In genomic region chr2:240570531-240571313, GRCh38 we compare ENCODE assay signal across 12 cellular contexts. TPM values are rescaled to one million over a fixed set of nuclear protein-coding genes. Genes with fewer than 3 reads are reported as not detected.
DNase-seq lines count a peak whose midpoint lies in the region; ATAC-seq, FAIRE-seq and TF ChIP-seq lines count a peak whose summit lies in the region.
"Had no signal": no experiment of that assay in that cellular context is flagged by ENCODE, and none has a peak within 500 bp of the region (broad histone marks: within the 10 kb centered on the region; RNA-seq: fewer than 3 reads in every experiment).

No MANE protein-coding gene starts in this region.

- no TSS peak for BruUV-seq in HCT116 (replicated peaks; lab: Mats Ljungman, UMichigan)
- no TSS peak for BruUV-seq in K562 (replicated peaks; lab: Mats Ljungman, UMichigan)

- RAD21 ChIA-PET in HCT116 (lab: Charles Lee; ENCODE audit: low non-redundant PET in 1 of 2, low total read pairs in 2 of 2, uncharacterized antibody in 2 of 2, unreplicated experiment in 2 of 2): no interaction called here

- H3K4me3 ChIP-seq in A549 (no peak overlapping the region), HCT116 (replicated peaks in 1 of 2; ENCODE audit: low read depth in 1 of 2, low read length in 2 of 2) (no peak overlapping the region), K562 (no peak overlapping the region), endodermal cell (ENCODE audit: low read length) (no peak overlapping the region)
- H3K4me3 ChIP-seq: SJSA1 had no signal

- no peaks in the 10 kb centered on the region for H3K27me3 Mint-ChIP-seq in naive B cell
- peaks cover 17% of the 10 kb centered on the region for H3K27me3 Mint-ChIP-seq in endodermal cell (ENCODE audit: insufficient read depth)

- POLR2A ChIA-PET in A549 (lab: Yijun Ruan, JAX) (no interaction called here), HCT116 (lab: Charles Lee) (interaction anchor here (0.8 kb wide), 1 partner anchor 16 kb away, joined by 3 read pairs; the partner anchor contains the start of gene CAPN10), K562 (lab: Yijun Ruan, JAX) (interaction anchor here (1.4 kb wide), 1 partner anchor 9 kb away, joined by 8 read pairs; no protein-coding TSS in a partner anchor)

- no peaks in the 10 kb centered on the region for H3K9me2 ChIP-seq in HCT116 (ENCODE audit: insufficient read depth)

- TF ChIP-seq EP300 in A549 (IDR thresholded peaks at IDR 0.05) (no peak), K562 (IDR thresholded peaks at IDR 0.05; ENCODE audit: low read length) (no peak)

- H3K27ac Mint-ChIP-seq in naive B cell: peak overlapping the region in 4 of 6 donors; percentile 34 to 70 (median 48)
- no peak overlapping the region for H3K27ac Mint-ChIP-seq in endodermal cell

- WGBS in A549 (ENCODE audit: missing lambda C conversion rate): 92% methylated on average over 10 of the region's 11 CpGs
- 90% methylated on average over 2 of the region's 11 CpGs for WGBS in K562 (ENCODE audit: insufficient coverage, low coverage, missing lambda C conversion rate)
- 92 to 97% methylated on average over 4 to 11 of the region's 11 CpGs for WGBS in endodermal cell (ENCODE audit: insufficient coverage in 1 of 2, insufficient read length in 1 of 2), 2 experiments

- H3K4me1 ChIP-seq in A549: peaks cover 28% of the 10 kb centered on the region
- H3K4me1 ChIP-seq in HCT116 (ENCODE audit: control insufficient read depth in 1 of 2, insufficient read depth in 2 of 2, low read length in 2 of 2): peaks cover 26 to 41% of the 10 kb centered on the region in 2 experiments
- peaks cover 7 to 65% of the 10 kb centered on the region in 2 experiments; a peak in 4 of 5 replicates for H3K4me1 ChIP-seq in K562 (replicated peaks in 1 of 2; ENCODE audit: control insufficient read depth in 2 of 2, insufficient read depth in 2 of 2, low read length in 2 of 2)
- peaks cover 18% of the 10 kb centered on the region for H3K4me1 ChIP-seq in endodermal cell (ENCODE audit: control insufficient read depth, insufficient read depth, low read length)

- no peak overlapping the region for H2AFZ ChIP-seq in HCT116 (ENCODE audit: low read depth, low read length, poor library complexity, severe bottlenecking)
- H2AFZ ChIP-seq in K562 (ENCODE audit: low read depth, low read length): no peak overlapping the region

- H3K36me3 ChIP-seq in HCT116 (ENCODE audit: control insufficient read depth in 1 of 2, insufficient read depth in 2 of 2, low read length in 2 of 2): no peaks in the 10 kb centered on the region
- peaks cover 19% of the 10 kb centered on the region; the same call in 1 of the 3 replicates for H3K36me3 ChIP-seq in K562 (ENCODE audit: control insufficient read depth, insufficient read depth, low read length)
- H3K36me3 ChIP-seq in endodermal cell (ENCODE audit: control insufficient read depth, insufficient read depth, low read length): no peaks in the 10 kb centered on the region

- TF ChIP-seq RAD21 in A549 (conservative IDR thresholded peaks at IDR 0.05 in 1 of 2, IDR thresholded peaks at IDR 0.05 in 1 of 2): no peak
- no peak for TF ChIP-seq RAD21 in HCT116 (IDR thresholded peaks at IDR 0.05; ENCODE audit: low read depth)
- TF ChIP-seq RAD21 in K562 (CRISPR knock-in tag; conservative IDR thresholded peaks at IDR 0.05 in 1 of 2, IDR thresholded peaks at IDR 0.05 in 1 of 2): no peak

- FAIRE-seq in A549 (lab: Jason Lieb, UNC) (no peak), K562 (lab: Jason Lieb, UNC) (no peak)

- H3K27ac ChIP-seq in A549 (no peak overlapping the region), HCT116 (ENCODE audit: low read depth, low read length) (peak overlapping the region; percentile 93; the same call in 1 of the 2 replicates), K562 (ENCODE audit: extremely low read depth, low read depth, low read length) (no peak overlapping the region), endodermal cell (ENCODE audit: low read depth, low read length) (no peak overlapping the region)
- H3K27ac ChIP-seq: SJSA1 had no signal

- no peaks in the 10 kb centered on the region for H3K9me1 ChIP-seq in K562 (ENCODE audit: control insufficient read depth, insufficient read depth, low read length)

- intact Hi-C loops in HCT116 (cut with micrococcal nuclease) (no loop called here), K562 (cut with micrococcal nuclease) (no loop called here)

- ATAC-seq in A549 (no peak), HCT116 (no peak), K562 (no peak), naive B cell (ENCODE audit: low read depth in 2 of 2) (no peak), HG03571 (IDR thresholded peaks at IDR 0.05; ENCODE audit: unreplicated experiment) (no peak), GM19455 (IDR thresholded peaks at IDR 0.05; ENCODE audit: unreplicated experiment) (no peak)

- CTCF ChIA-PET in A549 (lab: Yijun Ruan, JAX) (interaction anchor here (1.6 kb wide), 1 partner anchor 9 kb away, joined by 4 read pairs; no protein-coding TSS in a partner anchor), HCT116 (lab: Charles Lee) (no interaction called here), K562 (lab: Yijun Ruan, JAX; ENCODE audit: low intra/inter-chr PET ratio) (no interaction called here)

- no peak overlapping the region for H3K9ac ChIP-seq in HCT116 (ENCODE audit: low read length)
- H3K9ac ChIP-seq in K562 (ENCODE audit: insufficient read depth in 1 of 2, low read depth in 2 of 2, low read length in 2 of 2): peak overlapping the region in 1 of 2 experiments; percentile 89; a peak in 2 of 4 replicates
- H3K9ac ChIP-seq in endodermal cell (ENCODE audit: extremely low read depth, low read length, poor library complexity, severe bottlenecking): no peak overlapping the region

- H3K4me2 ChIP-seq in A549 (peak overlapping the region; percentile 91; the same call in 1 of the 3 replicates), HCT116 (ENCODE audit: low read length) (peak overlapping the region; percentile 92), K562 (ENCODE audit: insufficient read depth, low read length) (no peak overlapping the region)

- no peak for DNase-seq in A549 (ENCODE audit: low read depth in 1 of 2, low spot score in 1 of 2)
- DNase-seq in HCT116 (ENCODE audit: low read depth, low spot score): no peak
- DNase-seq in K562 (ENCODE audit: extremely low read depth in 1 of 4, low spot score in 3 of 4): no peak
- DNase-seq in naive B cell: no peak
- no peak for DNase-seq in endodermal cell
- no peak for DNase-seq in hypothalamus (lab: John Stamatoyannopoulos, UW)
- DNase-seq: NCI-H526; stimulated activated CD4-positive, alpha-beta T cell treated with anti-CD3 and anti-CD28 coated beads, Interleukin-4, amount 100 ng/mL, for 24 hours had no signal

- no peaks in the 10 kb centered on the region for H3K9me3 Mint-ChIP-seq in naive B cell
- no peaks in the 10 kb centered on the region for H3K9me3 Mint-ChIP-seq in endodermal cell

- H3K36me3 Mint-ChIP-seq in naive B cell (no peaks in the 10 kb centered on the region), endodermal cell (ENCODE audit: low read depth) (no peaks in the 10 kb centered on the region)

- TF ChIP-seq POLR2A in A549 (IDR thresholded peaks at IDR 0.05; ENCODE audit: low read length) (no peak), HCT116 (IDR thresholded peaks at IDR 0.05; ENCODE audit: borderline replicate concordance, extremely low read depth, insufficient read depth, insufficient read length) (no peak), K562 (conservative IDR thresholded peaks at IDR 0.05) (no peak)

- H3K4me1 Mint-ChIP-seq in naive B cell (peaks cover 35 to 54% (median 42%) of the 10 kb centered on the region in 3 donors), endodermal cell (peaks cover 10% of the 10 kb centered on the region)

- in situ Hi-C loops in K562 (cut with MboI): no loop called here

- H3K4me3 Mint-ChIP-seq in naive B cell: peak overlapping the region in 6 of 8 donors; percentile 21 to 83 (median 52)
- no peak overlapping the region for H3K4me3 Mint-ChIP-seq in endodermal cell

- H3K9me3 ChIP-seq in A549 (no peaks in the 10 kb centered on the region), HCT116 (ENCODE audit: control insufficient read depth in 1 of 2, insufficient read depth in 1 of 2, low read depth in 1 of 2, low read length in 2 of 2) (no peaks in the 10 kb centered on the region), K562 (replicated peaks; ENCODE audit: control insufficient read depth, insufficient read depth, low read depth, low read length) (no peaks in the 10 kb centered on the region), endodermal cell (ENCODE audit: control insufficient read depth, low read length) (no peaks in the 10 kb centered on the region)
- H3K9me3 ChIP-seq: esophagus muscularis mucosa had no signal

- no peaks in the 10 kb centered on the region for H3K27me3 ChIP-seq in HCT116 (ENCODE audit: insufficient read depth, low read length)
- H3K27me3 ChIP-seq in K562 (ENCODE audit: control insufficient read depth in 2 of 2, insufficient read depth in 2 of 2, low read length in 2 of 2): no peaks in the 10 kb centered on the region
- peaks cover 11% of the 10 kb centered on the region for H3K27me3 ChIP-seq in endodermal cell (ENCODE audit: control insufficient read depth, insufficient read depth, low read length, poor library complexity, severe bottlenecking)
- H3K27me3 ChIP-seq: esophagus muscularis mucosa, SJSA1 had no signal

- H3K79me2 ChIP-seq in HCT116 (ENCODE audit: insufficient read depth, low read length): peaks cover 35% of the 10 kb centered on the region; the same call in 1 of the 2 replicates
- peaks cover 44% of the 10 kb centered on the region for H3K79me2 ChIP-seq in K562 (ENCODE audit: control insufficient read depth, insufficient read depth, low read length)

- H4K20me1 ChIP-seq in HCT116 (ENCODE audit: insufficient read depth) (no peaks in the 10 kb centered on the region), K562 (replicated peaks; ENCODE audit: control insufficient read depth, insufficient read depth, low read length) (no peaks in the 10 kb centered on the region)

- TF ChIP-seq CTCF in A549 (IDR thresholded peaks at IDR 0.05): no peak
- no peak for TF ChIP-seq CTCF in HCT116 (IDR thresholded peaks at IDR 0.05 in 2 of 3, conservative IDR thresholded peaks at IDR 0.05 in 1 of 3; ENCODE audit: borderline replicate concordance in 1 of 3, insufficient read depth in 1 of 3, low read depth in 2 of 3, low read length in 2 of 3)
- no peak for TF ChIP-seq CTCF in K562 (IDR thresholded peaks at IDR 0.05 in 2 of 3, conservative IDR thresholded peaks at IDR 0.05 in 1 of 3; ENCODE audit: insufficient read depth in 2 of 3, low read depth in 1 of 3, low read length in 3 of 3)
- TF ChIP-seq CTCF in endodermal cell (conservative IDR thresholded peaks at IDR 0.05): no peak

RNA-seq across cellular contexts. Expression of gene RNPEPL1, which starts 2.4 kb away (rescaled TPM):
- polyA plus RNA-seq in A549 (2011; rRNA removed) (9.2 and 20.0 TPM in 2 replicates), A549 (2017; fragmentation: RNase III; extraction: RNeasy Plus Mini Kit Qiagen cat#74134 plus additional on column Dnase treatment) (23.7 to 26.4 TPM (median 26.3 TPM) in 3 replicates), K562 (2011; rRNA removed) (5.5 and 10.0 TPM in 2 replicates), K562 (2014; fragmentation: Illumina TruSeq; extraction: Trizol) (5.6 and 21.3 TPM in 2 replicates), K562 (2014; fragmentation: Nextera tagmentation; extraction: Ambion mirVana) (under 1 TPM; 0.07 to 0.45 TPM), K562 (2014; rRNA removed) (21.9 and 28.2 TPM in 2 replicates), naive B cell (ENCODE audit: low read depth in 6 of 6) (10 to 100 TPM; 15.6 to 44.3 (median 28.3) TPM)
- polyA plus RNA-seq in A549 (2012; cell fraction: cytosol; rRNA removed): 20.3 and 33.9 TPM in 2 replicates
- polyA plus RNA-seq in A549 (2012; cell fraction: nucleus; rRNA removed): 87.4 and 124 TPM in 2 replicates
- 24.9 and 34.2 TPM in 2 replicates for polyA minus RNA-seq in A549 (2011; rRNA and poly(A)+ RNA removed)
- total RNA-seq in HCT116 (2021; ENCODE audit: unreplicated experiment) (49.7 TPM), K562 (2014; rRNA removed) (15.7 and 25.3 TPM in 2 replicates), K562 (2014; rRNA removed; fragmentation: Illumina TruSeq; extraction: Trizol) (1.7 and 2.5 TPM in 2 replicates), K562 (2015; rRNA removed; fragmentation: Illumina TruSeq; extraction: Trizol) (7.0 and 7.1 TPM in 2 replicates), K562 (2021) (38.3 and 38.7 TPM in 2 replicates), endodermal cell (10 to 100 TPM; 38.4 to 52.4 TPM)
- 56.1 and 58.0 TPM in 2 replicates for polyA plus RNA-seq in HCT116 (2012)
- 13.5 and 56.3 TPM in 2 replicates for total RNA-seq in K562 (2011; cell fraction: chromatin; rRNA removed; ENCODE audit: low replicate concordance)
- total RNA-seq in K562 (2011; cell fraction: nucleolus; rRNA removed): 37.2 and 53.2 TPM in 2 replicates
- total RNA-seq in K562 (2011; cell fraction: nucleoplasm; rRNA removed): 20.7 and 21.8 TPM in 2 replicates
- polyA plus RNA-seq in K562 (2011; cell fraction: cytosol; rRNA removed): 12.6 and 28.4 TPM in 2 replicates
- 56.7 and 79.9 TPM in 2 replicates for polyA plus RNA-seq in K562 (2011; cell fraction: nucleus; rRNA removed)
- polyA plus RNA-seq in K562 (2012): 21.9 and 55.2 TPM in 2 replicates
- 1.9 and 3.7 TPM in 2 replicates for polyA minus RNA-seq in K562 (2011; rRNA and poly(A)+ RNA removed)
- polyA minus RNA-seq in K562 (2011; cell fraction: cytosol; rRNA and poly(A)+ RNA removed): 29.7 and 42.0 TPM in 2 replicates
- 17.6 and 18.4 TPM in 2 replicates for polyA minus RNA-seq in K562 (2011; cell fraction: nucleus; rRNA and poly(A)+ RNA removed)
- polyA plus RNA-seq in endodermal cell (2013, experiment 1 of 2): 18.2 TPM
- 18.1 TPM for polyA plus RNA-seq in endodermal cell (2013, experiment 2 of 2)

RNA-seq across cellular contexts. Expression of gene DUSP28, which starts 10.6 kb away (rescaled TPM):
- polyA plus RNA-seq in A549 (2011; rRNA removed) (11.8 and 14.3 TPM in 2 replicates), A549 (2017; fragmentation: RNase III; extraction: RNeasy Plus Mini Kit Qiagen cat#74134 plus additional on column Dnase treatment) (5.2 to 5.8 TPM (median 5.6 TPM) in 3 replicates), K562 (2011; rRNA removed) (7.5 and 8.1 TPM in 2 replicates), K562 (2014; fragmentation: Illumina TruSeq; extraction: Trizol) (4.1 and 4.7 TPM in 2 replicates), K562 (2014; fragmentation: Nextera tagmentation; extraction: Ambion mirVana) (1 to 10 TPM; 2.8 to 4.2 TPM), K562 (2014; rRNA removed) (4.7 and 5.4 TPM in 2 replicates), naive B cell (ENCODE audit: low read depth in 6 of 6) (10 to 100 TPM; 20.5 to 39.0 (median 24.7) TPM)
- 6.8 and 8.6 TPM in 2 replicates for polyA plus RNA-seq in A549 (2012; cell fraction: cytosol; rRNA removed)
- 7.9 and 8.2 TPM in 2 replicates for polyA plus RNA-seq in A549 (2012; cell fraction: nucleus; rRNA removed)
- polyA minus RNA-seq in A549 (2011; rRNA and poly(A)+ RNA removed): 5.4 and 6.1 TPM in 2 replicates
- total RNA-seq in HCT116 (2021; ENCODE audit: unreplicated experiment) (5.6 TPM), K562 (2014; rRNA removed) (5.1 and 5.6 TPM in 2 replicates), K562 (2014; rRNA removed; fragmentation: Illumina TruSeq; extraction: Trizol) (4.2 and 5.8 TPM in 2 replicates), K562 (2015; rRNA removed; fragmentation: Illumina TruSeq; extraction: Trizol) (3.6 and 4.3 TPM in 2 replicates), K562 (2021) (3.3 and 6.3 TPM in 2 replicates), endodermal cell (1 to 10 TPM; 1.4 to 2.8 TPM)
- polyA plus RNA-seq in HCT116 (2012): 5.0 and 8.8 TPM in 2 replicates
- total RNA-seq in K562 (2011; cell fraction: chromatin; rRNA removed; ENCODE audit: low replicate concordance): 9.2 and 12.9 TPM in 2 replicates
- total RNA-seq in K562 (2011; cell fraction: nucleolus; rRNA removed): 7.8 and 10.5 TPM in 2 replicates
- total RNA-seq in K562 (2011; cell fraction: nucleoplasm; rRNA removed): 11.3 and 11.6 TPM in 2 replicates
- polyA plus RNA-seq in K562 (2011; cell fraction: cytosol; rRNA removed): 6.5 and 7.1 TPM in 2 replicates
- polyA plus RNA-seq in K562 (2011; cell fraction: nucleus; rRNA removed): 6.2 and 6.6 TPM in 2 replicates
- polyA plus RNA-seq in K562 (2012): 5.6 and 7.6 TPM in 2 replicates
- polyA minus RNA-seq in K562 (2011; rRNA and poly(A)+ RNA removed): 4.2 and 5.7 TPM in 2 replicates
- polyA minus RNA-seq in K562 (2011; cell fraction: cytosol; rRNA and poly(A)+ RNA removed): 1.2 and 2.1 TPM in 2 replicates
- polyA minus RNA-seq in K562 (2011; cell fraction: nucleus; rRNA and poly(A)+ RNA removed): 3.4 and 3.8 TPM in 2 replicates
- polyA plus RNA-seq in endodermal cell (2013, experiment 1 of 2): 8.9 TPM
- polyA plus RNA-seq in endodermal cell (2013, experiment 2 of 2): 6.1 TPM

RNA-seq across cellular contexts. Expression of gene ANKMY1, which starts 12.9 kb away (rescaled TPM):
- polyA plus RNA-seq in A549 (2011; rRNA removed): 16.5 and 18.9 TPM in 2 replicates
- 19.6 and 22.0 TPM in 2 replicates for polyA plus RNA-seq in A549 (2012; cell fraction: cytosol; rRNA removed)
- polyA plus RNA-seq in A549 (2012; cell fraction: nucleus; rRNA removed): 52.7 and 56.8 TPM in 2 replicates
- polyA plus RNA-seq in A549 (2017; fragmentation: RNase III; extraction: RNeasy Plus Mini Kit Qiagen cat#74134 plus additional on column Dnase treatment): 10.6 to 13.4 TPM (median 12.0 TPM) in 3 replicates
- polyA minus RNA-seq in A549 (2011; rRNA and poly(A)+ RNA removed): 42.4 and 55.2 TPM in 2 replicates
- 28.3 TPM for total RNA-seq in HCT116 (2021; ENCODE audit: unreplicated experiment)
- polyA plus RNA-seq in HCT116 (2012): 22.6 and 23.2 TPM in 2 replicates
- 94.4 and 106 TPM in 2 replicates for total RNA-seq in K562 (2011; cell fraction: chromatin; rRNA removed; ENCODE audit: low replicate concordance)
- 48.0 and 49.5 TPM in 2 replicates for total RNA-seq in K562 (2011; cell fraction: nucleolus; rRNA removed)
- 47.5 and 60.0 TPM in 2 replicates for total RNA-seq in K562 (2011; cell fraction: nucleoplasm; rRNA removed)
- 7.7 and 8.2 TPM in 2 replicates for total RNA-seq in K562 (2014; rRNA removed)
- 4.4 and 6.4 TPM in 2 replicates for total RNA-seq in K562 (2014; rRNA removed; fragmentation: Illumina TruSeq; extraction: Trizol)
- 10.7 and 12.3 TPM in 2 replicates for total RNA-seq in K562 (2015; rRNA removed; fragmentation: Illumina TruSeq; extraction: Trizol)
- total RNA-seq in K562 (2021): 15.1 and 16.0 TPM in 2 replicates
- 13.0 and 18.7 TPM in 2 replicates for polyA plus RNA-seq in K562 (2011; rRNA removed)
- polyA plus RNA-seq in K562 (2011; cell fraction: cytosol; rRNA removed): 13.4 and 18.3 TPM in 2 replicates
- polyA plus RNA-seq in K562 (2011; cell fraction: nucleus; rRNA removed): 66.3 and 91.6 TPM in 2 replicates
- polyA plus RNA-seq in K562 (2012): 12.3 and 19.9 TPM in 2 replicates
- 12.4 and 13.8 TPM in 2 replicates for polyA plus RNA-seq in K562 (2014; fragmentation: Illumina TruSeq; extraction: Trizol)
- under 1 TPM; 0.75 to 0.87 TPM for polyA plus RNA-seq in K562 (2014; fragmentation: Nextera tagmentation; extraction: Ambion mirVana)
- 11.7 and 11.9 TPM in 2 replicates for polyA plus RNA-seq in K562 (2014; rRNA removed)
- polyA minus RNA-seq in K562 (2011; rRNA and poly(A)+ RNA removed): 22.6 and 23.1 TPM in 2 replicates
- 9.9 and 13.2 TPM in 2 replicates for polyA minus RNA-seq in K562 (2011; cell fraction: cytosol; rRNA and poly(A)+ RNA removed)
- 34.6 and 45.8 TPM in 2 replicates for polyA minus RNA-seq in K562 (2011; cell fraction: nucleus; rRNA and poly(A)+ RNA removed)
- 10 to 100 TPM in 2 of 6 donors, 1 to 10 TPM in 4; 5.8 to 21.1 (median 8.9) TPM for polyA plus RNA-seq in naive B cell (ENCODE audit: low read depth in 6 of 6)
- total RNA-seq in endodermal cell: 10 to 100 TPM in 1 of 2 donors, 1 to 10 TPM in 1; 7.4 to 13.3 TPM
- 6.2 TPM for polyA plus RNA-seq in endodermal cell (2013, experiment 1 of 2)
- polyA plus RNA-seq in endodermal cell (2013, experiment 2 of 2): 4.8 TPM

RNA-seq across cellular contexts. Expression of gene CAPN10, which starts 15.8 kb away (rescaled TPM):
- polyA plus RNA-seq in A549 (2011; rRNA removed) (8.4 and 9.5 TPM in 2 replicates), A549 (2017; fragmentation: RNase III; extraction: RNeasy Plus Mini Kit Qiagen cat#74134 plus additional on column Dnase treatment) (15.8 to 17.7 TPM (median 15.9 TPM) in 3 replicates), K562 (2011; rRNA removed) (8.4 and 14.0 TPM in 2 replicates), K562 (2014; fragmentation: Illumina TruSeq; extraction: Trizol) (4.7 and 8.9 TPM in 2 replicates), K562 (2014; fragmentation: Nextera tagmentation; extraction: Ambion mirVana) (under 1 TPM; 0.08 to 0.41 TPM), K562 (2014; rRNA removed) (26.1 and 26.8 TPM in 2 replicates), naive B cell (ENCODE audit: low read depth in 6 of 6) (10 to 100 TPM in 1 of 6 donors, 1 to 10 TPM in 5; 1.4 to 19.0 (median 7.5) TPM)
- polyA plus RNA-seq in A549 (2012; cell fraction: cytosol; rRNA removed): 29.9 and 35.6 TPM in 2 replicates
- polyA plus RNA-seq in A549 (2012; cell fraction: nucleus; rRNA removed): 89.6 and 119 TPM in 2 replicates
- polyA minus RNA-seq in A549 (2011; rRNA and poly(A)+ RNA removed): 7.1 and 8.4 TPM in 2 replicates
- total RNA-seq in HCT116 (2021; ENCODE audit: unreplicated experiment) (40.7 TPM), K562 (2014; rRNA removed) (18.6 and 24.3 TPM in 2 replicates), K562 (2014; rRNA removed; fragmentation: Illumina TruSeq; extraction: Trizol) (3.7 and 4.1 TPM in 2 replicates), K562 (2015; rRNA removed; fragmentation: Illumina TruSeq; extraction: Trizol) (10.4 and 14.5 TPM in 2 replicates), K562 (2021) (19.3 and 25.3 TPM in 2 replicates), endodermal cell (10 to 100 TPM; 58.9 to 61.9 TPM)
- 22.2 and 24.0 TPM in 2 replicates for polyA plus RNA-seq in HCT116 (2012)
- 47.6 and 128 TPM in 2 replicates for total RNA-seq in K562 (2011; cell fraction: chromatin; rRNA removed; ENCODE audit: low replicate concordance)
- total RNA-seq in K562 (2011; cell fraction: nucleolus; rRNA removed): 79.5 and 81.2 TPM in 2 replicates
- 52.6 and 61.5 TPM in 2 replicates for total RNA-seq in K562 (2011; cell fraction: nucleoplasm; rRNA removed)
- 8.3 and 17.5 TPM in 2 replicates for polyA plus RNA-seq in K562 (2011; cell fraction: cytosol; rRNA removed)
- polyA plus RNA-seq in K562 (2011; cell fraction: nucleus; rRNA removed): 81.9 and 107 TPM in 2 replicates
- polyA plus RNA-seq in K562 (2012): 11.4 and 22.7 TPM in 2 replicates
- 3.7 and 4.6 TPM in 2 replicates for polyA minus RNA-seq in K562 (2011; rRNA and poly(A)+ RNA removed)
- polyA minus RNA-seq in K562 (2011; cell fraction: cytosol; rRNA and poly(A)+ RNA removed): 7.4 and 9.3 TPM in 2 replicates
- 26.9 and 33.0 TPM in 2 replicates for polyA minus RNA-seq in K562 (2011; cell fraction: nucleus; rRNA and poly(A)+ RNA removed)
- 43.3 TPM for polyA plus RNA-seq in endodermal cell (2013, experiment 1 of 2)
- polyA plus RNA-seq in endodermal cell (2013, experiment 2 of 2): 41.5 TPM

RNA-seq across cellular contexts. Expression of gene GPR35, which starts 54.6 kb away (rescaled TPM):
- 0.65 and 1.3 TPM in 2 replicates for polyA plus RNA-seq in A549 (2011; rRNA removed)
- 1.2 and 1.6 TPM in 2 replicates for polyA plus RNA-seq in A549 (2012; cell fraction: cytosol; rRNA removed)
- 9.5 and 11.4 TPM in 2 replicates for polyA plus RNA-seq in A549 (2012; cell fraction: nucleus; rRNA removed)
- 0.79 to 1.0 TPM (median 0.90 TPM) in 3 replicates for polyA plus RNA-seq in A549 (2017; fragmentation: RNase III; extraction: RNeasy Plus Mini Kit Qiagen cat#74134 plus additional on column Dnase treatment)
- polyA minus RNA-seq in A549 (2011; rRNA and poly(A)+ RNA removed): 0.70 and 1.1 TPM in 2 replicates
- total RNA-seq in HCT116 (2021; ENCODE audit: unreplicated experiment): 4.2 TPM
- polyA plus RNA-seq in HCT116 (2012): 4.7 and 5.5 TPM in 2 replicates
- total RNA-seq in K562 (2011; cell fraction: chromatin; rRNA removed; ENCODE audit: low replicate concordance): 0.40 and 0.76 TPM in 2 replicates
- 0.50 and 0.53 TPM in 2 replicates for total RNA-seq in K562 (2011; cell fraction: nucleolus; rRNA removed)
- total RNA-seq in K562 (2011; cell fraction: nucleoplasm; rRNA removed): 0.73 TPM in 1 of 2 replicates, not detected in the other
- total RNA-seq in K562 (2014; rRNA removed): 0.50 TPM in 1 of 2 replicates, not detected in the other
- 0.07 TPM in 1 of 2 replicates, not detected in the other for total RNA-seq in K562 (2014; rRNA removed; fragmentation: Illumina TruSeq; extraction: Trizol)
- 0.29 and 0.34 TPM in 2 replicates for total RNA-seq in K562 (2015; rRNA removed; fragmentation: Illumina TruSeq; extraction: Trizol)
- 0.20 and 0.33 TPM in 2 replicates for total RNA-seq in K562 (2021)
- 0.04 and 0.19 TPM in 2 replicates for polyA plus RNA-seq in K562 (2011; rRNA removed)
- 0.13 and 0.25 TPM in 2 replicates for polyA plus RNA-seq in K562 (2011; cell fraction: cytosol; rRNA removed)
- 1.2 TPM in 2 replicates for polyA plus RNA-seq in K562 (2011; cell fraction: nucleus; rRNA removed)
- 0.29 and 1.5 TPM in 2 replicates for polyA plus RNA-seq in K562 (2012)
- polyA plus RNA-seq in K562 (2014; fragmentation: Illumina TruSeq; extraction: Trizol): 0.08 TPM in 1 of 2 replicates, not detected in the other
- not detected for polyA plus RNA-seq in K562 (2014; fragmentation: Nextera tagmentation; extraction: Ambion mirVana)
- polyA plus RNA-seq in K562 (2014; rRNA removed): 0.12 and 0.29 TPM in 2 replicates
- polyA minus RNA-seq in K562 (2011; rRNA and poly(A)+ RNA removed): 0.11 and 0.15 TPM in 2 replicates
- polyA minus RNA-seq in K562 (2011; cell fraction: cytosol; rRNA and poly(A)+ RNA removed): not detected in 2 replicates
- polyA minus RNA-seq in K562 (2011; cell fraction: nucleus; rRNA and poly(A)+ RNA removed): 0.13 and 0.22 TPM in 2 replicates
- 1 to 10 TPM in 2 of 6 donors, under 1 TPM in 3, not detected in 1; 0.54 to 2.9 (median 0.82) TPM for polyA plus RNA-seq in naive B cell (ENCODE audit: low read depth in 6 of 6)
- total RNA-seq in endodermal cell: under 1 TPM; 0.55 to 0.71 TPM
- polyA plus RNA-seq in endodermal cell (2013, experiment 1 of 2): 0.82 TPM
- 0.75 TPM for polyA plus RNA-seq in endodermal cell (2013, experiment 2 of 2)
